ENCODE assay signal across 3 cellular contexts in the genomic region with DNA sequence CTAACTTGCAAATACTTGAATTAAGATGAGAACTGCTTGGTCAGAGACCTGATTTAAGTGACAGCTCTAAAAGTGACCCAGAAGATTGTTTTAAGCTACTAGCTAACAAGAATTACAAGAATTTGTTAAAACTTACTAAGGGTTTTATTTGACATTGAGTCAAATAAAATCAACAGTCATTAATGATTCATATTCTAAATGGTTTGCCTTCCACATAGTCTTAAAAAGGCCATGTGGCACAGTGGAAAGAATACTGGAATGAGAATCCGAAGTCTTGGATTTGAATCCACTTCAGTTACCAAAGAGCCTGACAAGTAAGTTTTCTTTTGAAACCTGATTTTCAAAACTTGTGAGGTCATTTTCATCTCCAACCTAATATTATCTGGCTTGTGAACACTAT.
"Had no signal": no experiment of that assay in that cellular context is flagged by ENCODE, and none has a peak within 500 bp of the region (broad histone marks: within the 10 kb centered on the region; RNA-seq: fewer than 3 reads in every experiment).

No MANE protein-coding gene starts in this region.

- ATAC-seq: GM12878 had no signal

- DNase-seq: GDM1, GF-D8 had no signal

- H3K4me3 ChIP-seq: GM12878 had no signal
